Comparison of ENCODE assay signal across 22 cellular contexts in genomic region chr3:57855281-57855680, GRCh38.
DNase-seq lines count a peak whose midpoint lies in the region; TF ChIP-seq lines count a peak whose summit lies in the region.
"Had no signal": no experiment of that assay in that cellular context is flagged by ENCODE, and none has a peak within 500 bp of the region (broad histone marks: within the 10 kb centered on the region; RNA-seq: fewer than 3 reads in every experiment).

No MANE protein-coding gene starts in this region.

- intact Hi-C loops in head of caudate nucleus (cut with DNase I) = no loop called here

- TF ChIP-seq CTCF in choroid plexus epithelial cell (conservative IDR thresholded peaks at IDR 0.05; ENCODE audit: low read depth, low read length) = no peak

- DNase-seq in Caki2 (ENCODE audit: low read depth) (peak; percentile 12), RKO (ENCODE audit: low spot score) (peak; percentile 44), choroid plexus epithelial cell (ENCODE audit: low read depth) (peak; percentile 61), hepatic stellate cell (ENCODE audit: low spot score) (peak; percentile 11), NCI-H82 (lab: John Stamatoyannopoulos, UW) (no peak), activated gamma-delta T cell (lab: John Stamatoyannopoulos, UW) (no peak), head of caudate nucleus (no peak)
- no peak for DNase-seq in activated CD4-positive, alpha-beta T cell treated with anti-CD3 and anti-CD28 coated beads, Interleukin-2, amount 50 U/mL, for 4 hours
- DNase-seq: activated CD4-positive, CD25-positive, alpha-beta regulatory T cell treated with anti-CD3 and anti-CD28 coated beads, Interleukin-2, amount 50 U/mL, for 72 hours; activated CD8-positive, alpha-beta memory T cell treated with anti-CD3 and anti-CD28 coated beads for 24 hours; activated naive CD4-positive, alpha-beta T cell treated with anti-CD3 and anti-CD28 coated beads, Interleukin-2, amount 50 U/mL, for 16 hours; activated T-cell treated with anti-CD3 and anti-CD28 coated beads, Interleukin-2, amount 50 U/mL, for 48 hours; body of pancreas; GDM1; glutamatergic neuron; KG1; natural killer cell; NCI-H2029; NCI-H446 treated with DMSO at 0.1 percent for 48 hours; right lobe of liver; RPMI8226 had no signal

- in situ Hi-C loops in Caki2 (cut with HindIII; ENCODE audit: low pct_unique_long_range_greater_than_20kb, low sequenced_read_pairs) = no loop called here

- no peak overlapping the region for H3K4me3 ChIP-seq in choroid plexus epithelial cell (ENCODE audit: low read depth, low read length)
- H3K4me3 ChIP-seq: body of pancreas, right lobe of liver, vagina had no signal

Comparison
In these comparisons a context has a peak if more than half of its experiments do, and no peak if none do; other contexts are left out.
1. DNase-seq: peak in Caki2 (single experiment), RKO (single experiment), choroid plexus epithelial cell (single experiment) and hepatic stellate cell (single experiment); none in NCI-H82 (single experiment), activated gamma-delta T cell (single experiment), head of caudate nucleus (0 of 42) and activated CD4-positive, alpha-beta T cell treated with anti-CD3 and anti-CD28 coated beads, Interleukin-2, amount 50 U/mL, for 4 hours (0 of 2).